In the genomic region with DNA sequence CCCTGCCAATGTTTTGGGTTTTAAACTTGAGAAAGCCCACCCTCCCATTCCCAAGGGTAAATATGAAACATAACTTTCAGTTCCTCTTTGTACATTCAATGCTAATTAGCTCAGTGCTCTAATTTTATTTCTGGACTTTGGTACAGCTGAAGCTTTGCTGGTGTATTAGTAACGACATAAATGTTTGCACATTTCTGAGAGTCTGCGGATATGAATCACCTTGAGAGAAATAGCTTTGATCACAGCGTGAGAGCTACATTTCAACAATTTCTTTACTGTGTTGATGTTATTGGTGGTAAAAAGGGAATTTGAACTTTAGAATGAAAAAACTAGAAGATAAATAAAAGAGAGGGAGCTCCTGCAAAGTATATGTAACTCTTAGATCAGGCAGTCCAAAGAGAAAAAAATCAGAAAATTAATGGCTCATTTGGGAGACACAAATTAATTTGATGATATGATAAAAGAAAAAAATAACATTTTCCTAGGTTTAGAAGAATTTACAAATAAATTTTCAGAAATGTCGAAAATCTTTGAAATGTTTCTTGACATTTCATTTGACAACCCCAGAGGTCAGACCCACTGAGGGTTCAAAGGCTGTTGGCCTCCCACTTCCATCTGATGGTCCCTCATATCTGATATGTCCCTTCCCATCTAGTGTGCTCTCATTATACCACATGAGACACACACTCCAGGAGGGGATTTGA, we compare ENCODE assay signal across 1 cellular context.
TF ChIP-seq lines count a peak whose summit lies in the region.

No MANE protein-coding gene starts in this region.

TF ChIP-seq in HepG2, 621 proteins besides CTCF, POLR2A, EP300 and RAD21 (continued from another document and continues in another):
- TF ChIP-seq, protein P1, sequence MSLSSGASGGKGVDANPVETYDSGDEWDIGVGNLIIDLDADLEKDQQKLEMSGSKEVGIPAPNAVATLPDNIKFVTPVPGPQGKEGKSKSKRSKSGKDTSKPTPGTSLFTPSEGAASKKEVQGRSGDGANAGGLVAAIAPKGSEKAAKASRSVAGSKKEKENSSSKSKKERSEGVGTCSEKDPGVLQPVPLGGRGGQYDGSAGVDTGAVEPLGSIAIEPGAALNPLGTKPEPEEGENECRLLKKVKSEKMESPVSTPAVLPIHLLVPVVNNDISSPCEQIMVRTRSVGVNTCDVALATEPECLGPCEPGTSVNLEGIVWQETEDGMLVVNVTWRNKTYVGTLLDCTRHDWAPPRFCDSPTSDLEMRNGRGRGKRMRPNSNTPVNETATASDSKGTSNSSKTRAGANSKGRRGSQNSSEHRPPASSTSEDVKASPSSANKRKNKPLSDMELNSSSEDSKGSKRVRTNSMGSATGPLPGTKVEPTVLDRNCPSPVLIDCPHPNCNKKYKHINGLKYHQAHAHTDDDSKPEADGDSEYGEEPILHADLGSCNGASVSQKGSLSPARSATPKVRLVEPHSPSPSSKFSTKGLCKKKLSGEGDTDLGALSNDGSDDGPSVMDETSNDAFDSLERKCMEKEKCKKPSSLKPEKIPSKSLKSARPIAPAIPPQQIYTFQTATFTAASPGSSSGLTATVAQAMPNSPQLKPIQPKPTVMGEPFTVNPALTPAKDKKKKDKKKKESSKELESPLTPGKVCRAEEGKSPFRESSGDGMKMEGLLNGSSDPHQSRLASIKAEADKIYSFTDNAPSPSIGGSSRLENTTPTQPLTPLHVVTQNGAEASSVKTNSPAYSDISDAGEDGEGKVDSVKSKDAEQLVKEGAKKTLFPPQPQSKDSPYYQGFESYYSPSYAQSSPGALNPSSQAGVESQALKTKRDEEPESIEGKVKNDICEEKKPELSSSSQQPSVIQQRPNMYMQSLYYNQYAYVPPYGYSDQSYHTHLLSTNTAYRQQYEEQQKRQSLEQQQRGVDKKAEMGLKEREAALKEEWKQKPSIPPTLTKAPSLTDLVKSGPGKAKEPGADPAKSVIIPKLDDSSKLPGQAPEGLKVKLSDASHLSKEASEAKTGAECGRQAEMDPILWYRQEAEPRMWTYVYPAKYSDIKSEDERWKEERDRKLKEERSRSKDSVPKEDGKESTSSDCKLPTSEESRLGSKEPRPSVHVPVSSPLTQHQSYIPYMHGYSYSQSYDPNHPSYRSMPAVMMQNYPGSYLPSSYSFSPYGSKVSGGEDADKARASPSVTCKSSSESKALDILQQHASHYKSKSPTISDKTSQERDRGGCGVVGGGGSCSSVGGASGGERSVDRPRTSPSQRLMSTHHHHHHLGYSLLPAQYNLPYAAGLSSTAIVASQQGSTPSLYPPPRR (CRISPR knock-in tag; IDR thresholded peaks at IDR 0.05; ENCODE audit: borderline replicate concordance): no peak
- TF ChIP-seq MED8 (CRISPR knock-in tag; IDR thresholded peaks at IDR 0.05; ENCODE audit: insufficient replicate concordance) (no peak), SNAI1 (CRISPR knock-in tag; IDR thresholded peaks at IDR 0.05; ENCODE audit: borderline replicate concordance) (no peak), ARNT2 (CRISPR knock-in tag; IDR thresholded peaks at IDR 0.05; ENCODE audit: low read depth) (no peak), TRIM24 (CRISPR knock-in tag; IDR thresholded peaks at IDR 0.05) (no peak), TBX3 (IDR thresholded peaks at IDR 0.05; ENCODE audit: borderline replicate concordance) (peak; percentile 70; the same call in 1 of the 2 replicates), TEAD3 (CRISPR knock-in tag; optimal IDR thresholded peaks at IDR 0.05; ENCODE audit: borderline replicate concordance) (peak; percentile 86), HOXD1 (CRISPR knock-in tag; IDR thresholded peaks at IDR 0.05) (no peak), ZNF34 (CRISPR knock-in tag; IDR thresholded peaks at IDR 0.05; ENCODE audit: borderline replicate concordance) (no peak), GZF1 (CRISPR knock-in tag; IDR thresholded peaks at IDR 0.05) (no peak), MTF1 (CRISPR knock-in tag; IDR thresholded peaks at IDR 0.05) (no peak), PCBP1 (IDR thresholded peaks at IDR 0.05; ENCODE audit: borderline replicate concordance, low read depth, low read length) (no peak), ZNF260 (CRISPR knock-in tag; IDR thresholded peaks at IDR 0.05; ENCODE audit: borderline replicate concordance, low read depth) (no peak), ZNF619 (CRISPR knock-in tag; IDR thresholded peaks at IDR 0.05) (no peak), TCF7 (IDR thresholded peaks at IDR 0.05; ENCODE audit: low read depth) (peak; percentile 84), ZNF121 (CRISPR knock-in tag; IDR thresholded peaks at IDR 0.05) (no peak), ETV6 (CRISPR knock-in tag; conservative IDR thresholded peaks at IDR 0.05) (no peak), ZNF629 (CRISPR knock-in tag; conservative IDR thresholded peaks at IDR 0.05) (no peak), ZFP41 (CRISPR knock-in tag; IDR thresholded peaks at IDR 0.05; ENCODE audit: borderline replicate concordance) (no peak), ZNF253 (CRISPR knock-in tag; IDR thresholded peaks at IDR 0.05; ENCODE audit: borderline replicate concordance) (no peak), ZNF264 (CRISPR knock-in tag; IDR thresholded peaks at IDR 0.05) (no peak), ELF1 (CRISPR knock-in tag; IDR thresholded peaks at IDR 0.05) (no peak), ZBTB7A (CRISPR knock-in tag; IDR thresholded peaks at IDR 0.05) (no peak), CHCHD3 (CRISPR knock-in tag; IDR thresholded peaks at IDR 0.05) (no peak), CC2D1A (CRISPR knock-in tag; IDR thresholded peaks at IDR 0.05) (no peak), ATM (IDR thresholded peaks at IDR 0.05; ENCODE audit: borderline replicate concordance) (no peak)
- TF ChIP-seq, protein P2, sequence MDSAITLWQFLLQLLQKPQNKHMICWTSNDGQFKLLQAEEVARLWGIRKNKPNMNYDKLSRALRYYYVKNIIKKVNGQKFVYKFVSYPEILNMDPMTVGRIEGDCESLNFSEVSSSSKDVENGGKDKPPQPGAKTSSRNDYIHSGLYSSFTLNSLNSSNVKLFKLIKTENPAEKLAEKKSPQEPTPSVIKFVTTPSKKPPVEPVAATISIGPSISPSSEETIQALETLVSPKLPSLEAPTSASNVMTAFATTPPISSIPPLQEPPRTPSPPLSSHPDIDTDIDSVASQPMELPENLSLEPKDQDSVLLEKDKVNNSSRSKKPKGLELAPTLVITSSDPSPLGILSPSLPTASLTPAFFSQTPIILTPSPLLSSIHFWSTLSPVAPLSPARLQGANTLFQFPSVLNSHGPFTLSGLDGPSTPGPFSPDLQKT (CRISPR knock-in tag; IDR thresholded peaks at IDR 0.05; ENCODE audit: borderline replicate concordance): no peak
- TF ChIP-seq, protein P3, sequence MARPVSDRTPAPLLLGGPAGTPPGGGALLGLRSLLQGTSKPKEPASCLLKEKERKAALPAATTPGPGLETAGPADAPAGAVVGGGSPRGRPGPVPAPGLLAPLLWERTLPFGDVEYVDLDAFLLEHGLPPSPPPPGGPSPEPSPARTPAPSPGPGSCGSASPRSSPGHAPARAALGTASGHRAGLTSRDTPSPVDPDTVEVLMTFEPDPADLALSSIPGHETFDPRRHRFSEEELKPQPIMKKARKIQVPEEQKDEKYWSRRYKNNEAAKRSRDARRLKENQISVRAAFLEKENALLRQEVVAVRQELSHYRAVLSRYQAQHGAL (CRISPR knock-in tag; IDR thresholded peaks at IDR 0.05; ENCODE audit: not compliant biosample characterization): no peak
- TF ChIP-seq, protein P4, sequence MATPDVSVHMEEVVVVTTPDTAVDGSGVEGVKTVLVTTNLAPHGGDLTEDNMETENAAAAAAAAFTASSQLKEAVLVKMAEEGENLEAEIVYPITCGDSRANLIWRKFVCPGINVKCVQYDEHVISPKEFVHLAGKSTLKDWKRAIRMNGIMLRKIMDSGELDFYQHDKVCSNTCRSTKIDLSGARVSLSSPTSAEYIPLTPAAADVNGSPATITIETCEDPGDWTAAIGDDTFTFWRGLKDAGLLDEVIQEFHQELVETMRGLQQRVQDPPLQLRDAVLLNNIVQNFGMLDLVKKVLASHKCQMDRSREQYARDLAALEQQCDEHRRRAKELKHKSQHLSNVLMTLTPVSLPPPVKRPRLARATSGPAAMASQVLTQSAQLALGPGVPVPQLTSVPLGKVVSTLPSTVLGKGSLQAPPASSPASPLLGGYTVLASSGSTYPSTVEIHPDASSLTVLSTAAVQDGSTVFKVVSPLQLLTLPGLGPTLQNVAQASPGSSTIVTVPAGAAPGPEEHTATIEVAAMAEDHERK (CRISPR knock-in tag; IDR thresholded peaks at IDR 0.05; ENCODE audit: low read depth): no peak
- TF ChIP-seq, protein P5, sequence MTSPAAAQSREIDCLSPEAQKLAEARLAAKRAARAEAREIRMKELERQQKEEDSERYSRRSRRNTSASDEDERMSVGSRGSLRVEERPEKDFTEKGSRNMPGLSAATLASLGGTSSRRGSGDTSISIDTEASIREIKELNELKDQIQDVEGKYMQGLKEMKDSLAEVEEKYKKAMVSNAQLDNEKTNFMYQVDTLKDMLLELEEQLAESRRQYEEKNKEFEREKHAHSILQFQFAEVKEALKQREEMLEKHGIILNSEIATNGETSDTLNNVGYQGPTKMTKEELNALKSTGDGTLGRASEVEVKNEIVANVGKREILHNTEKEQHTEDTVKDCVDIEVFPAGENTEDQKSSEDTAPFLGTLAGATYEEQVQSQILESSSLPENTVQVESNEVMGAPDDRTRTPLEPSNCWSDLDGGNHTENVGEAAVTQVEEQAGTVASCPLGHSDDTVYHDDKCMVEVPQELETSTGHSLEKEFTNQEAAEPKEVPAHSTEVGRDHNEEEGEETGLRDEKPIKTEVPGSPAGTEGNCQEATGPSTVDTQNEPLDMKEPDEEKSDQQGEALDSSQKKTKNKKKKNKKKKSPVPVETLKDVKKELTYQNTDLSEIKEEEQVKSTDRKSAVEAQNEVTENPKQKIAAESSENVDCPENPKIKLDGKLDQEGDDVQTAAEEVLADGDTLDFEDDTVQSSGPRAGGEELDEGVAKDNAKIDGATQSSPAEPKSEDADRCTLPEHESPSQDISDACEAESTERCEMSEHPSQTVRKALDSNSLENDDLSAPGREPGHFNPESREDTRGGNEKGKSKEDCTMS (CRISPR knock-in tag; conservative IDR thresholded peaks at IDR 0.05): no peak
- TF ChIP-seq, protein P6, sequence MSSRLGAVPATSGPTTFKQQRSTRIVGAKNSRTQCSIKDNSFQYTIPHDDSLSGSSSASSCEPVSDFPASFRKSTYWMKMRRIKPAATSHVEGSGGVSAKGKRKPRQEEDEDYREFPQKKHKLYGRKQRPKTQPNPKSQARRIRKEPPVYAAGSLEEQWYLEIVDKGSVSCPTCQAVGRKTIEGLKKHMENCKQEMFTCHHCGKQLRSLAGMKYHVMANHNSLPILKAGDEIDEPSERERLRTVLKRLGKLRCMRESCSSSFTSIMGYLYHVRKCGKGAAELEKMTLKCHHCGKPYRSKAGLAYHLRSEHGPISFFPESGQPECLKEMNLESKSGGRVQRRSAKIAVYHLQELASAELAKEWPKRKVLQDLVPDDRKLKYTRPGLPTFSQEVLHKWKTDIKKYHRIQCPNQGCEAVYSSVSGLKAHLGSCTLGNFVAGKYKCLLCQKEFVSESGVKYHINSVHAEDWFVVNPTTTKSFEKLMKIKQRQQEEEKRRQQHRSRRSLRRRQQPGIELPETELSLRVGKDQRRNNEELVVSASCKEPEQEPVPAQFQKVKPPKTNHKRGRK (CRISPR knock-in tag; IDR thresholded peaks at IDR 0.05): no peak
- TF ChIP-seq, protein P7, sequence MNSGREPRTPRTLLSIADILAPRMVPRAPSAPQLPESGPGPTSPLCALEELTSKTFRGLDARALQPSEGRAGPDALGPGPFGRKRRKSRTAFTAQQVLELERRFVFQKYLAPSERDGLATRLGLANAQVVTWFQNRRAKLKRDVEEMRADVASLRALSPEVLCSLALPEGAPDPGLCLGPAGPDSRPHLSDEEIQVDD (CRISPR knock-in tag; IDR thresholded peaks at IDR 0.05; ENCODE audit: borderline replicate concordance): no peak
- TF ChIP-seq, protein P8, sequence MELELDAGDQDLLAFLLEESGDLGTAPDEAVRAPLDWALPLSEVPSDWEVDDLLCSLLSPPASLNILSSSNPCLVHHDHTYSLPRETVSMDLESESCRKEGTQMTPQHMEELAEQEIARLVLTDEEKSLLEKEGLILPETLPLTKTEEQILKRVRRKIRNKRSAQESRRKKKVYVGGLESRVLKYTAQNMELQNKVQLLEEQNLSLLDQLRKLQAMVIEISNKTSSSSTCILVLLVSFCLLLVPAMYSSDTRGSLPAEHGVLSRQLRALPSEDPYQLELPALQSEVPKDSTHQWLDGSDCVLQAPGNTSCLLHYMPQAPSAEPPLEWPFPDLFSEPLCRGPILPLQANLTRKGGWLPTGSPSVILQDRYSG (CRISPR knock-in tag; IDR thresholded peaks at IDR 0.05): no peak
- TF ChIP-seq, protein P9, sequence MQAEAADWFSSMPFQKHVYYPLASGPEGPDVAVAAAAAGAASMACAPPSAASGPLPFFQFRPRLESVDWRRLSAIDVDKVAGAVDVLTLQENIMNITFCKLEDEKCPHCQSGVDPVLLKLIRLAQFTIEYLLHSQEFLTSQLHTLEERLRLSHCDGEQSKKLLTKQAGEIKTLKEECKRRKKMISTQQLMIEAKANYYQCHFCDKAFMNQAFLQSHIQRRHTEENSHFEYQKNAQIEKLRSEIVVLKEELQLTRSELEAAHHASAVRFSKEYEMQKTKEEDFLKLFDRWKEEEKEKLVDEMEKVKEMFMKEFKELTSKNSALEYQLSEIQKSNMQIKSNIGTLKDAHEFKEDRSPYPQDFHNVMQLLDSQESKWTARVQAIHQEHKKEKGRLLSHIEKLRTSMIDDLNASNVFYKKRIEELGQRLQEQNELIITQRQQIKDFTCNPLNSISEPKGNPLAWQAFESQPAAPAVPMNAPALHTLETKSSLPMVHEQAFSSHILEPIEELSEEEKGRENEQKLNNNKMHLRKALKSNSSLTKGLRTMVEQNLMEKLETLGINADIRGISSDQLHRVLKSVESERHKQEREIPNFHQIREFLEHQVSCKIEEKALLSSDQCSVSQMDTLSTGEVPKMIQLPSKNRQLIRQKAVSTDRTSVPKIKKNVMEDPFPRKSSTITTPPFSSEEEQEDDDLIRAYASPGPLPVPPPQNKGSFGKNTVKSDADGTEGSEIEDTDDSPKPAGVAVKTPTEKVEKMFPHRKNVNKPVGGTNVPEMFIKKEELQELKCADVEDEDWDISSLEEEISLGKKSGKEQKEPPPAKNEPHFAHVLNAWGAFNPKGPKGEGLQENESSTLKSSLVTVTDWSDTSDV (CRISPR knock-in tag; IDR thresholded peaks at IDR 0.05): no peak
- TF ChIP-seq, protein P10, sequence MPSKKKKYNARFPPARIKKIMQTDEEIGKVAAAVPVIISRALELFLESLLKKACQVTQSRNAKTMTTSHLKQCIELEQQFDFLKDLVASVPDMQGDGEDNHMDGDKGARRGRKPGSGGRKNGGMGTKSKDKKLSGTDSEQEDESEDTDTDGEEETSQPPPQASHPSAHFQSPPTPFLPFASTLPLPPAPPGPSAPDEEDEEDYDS (CRISPR knock-in tag; IDR thresholded peaks at IDR 0.05): no peak
- TF ChIP-seq, protein P11, sequence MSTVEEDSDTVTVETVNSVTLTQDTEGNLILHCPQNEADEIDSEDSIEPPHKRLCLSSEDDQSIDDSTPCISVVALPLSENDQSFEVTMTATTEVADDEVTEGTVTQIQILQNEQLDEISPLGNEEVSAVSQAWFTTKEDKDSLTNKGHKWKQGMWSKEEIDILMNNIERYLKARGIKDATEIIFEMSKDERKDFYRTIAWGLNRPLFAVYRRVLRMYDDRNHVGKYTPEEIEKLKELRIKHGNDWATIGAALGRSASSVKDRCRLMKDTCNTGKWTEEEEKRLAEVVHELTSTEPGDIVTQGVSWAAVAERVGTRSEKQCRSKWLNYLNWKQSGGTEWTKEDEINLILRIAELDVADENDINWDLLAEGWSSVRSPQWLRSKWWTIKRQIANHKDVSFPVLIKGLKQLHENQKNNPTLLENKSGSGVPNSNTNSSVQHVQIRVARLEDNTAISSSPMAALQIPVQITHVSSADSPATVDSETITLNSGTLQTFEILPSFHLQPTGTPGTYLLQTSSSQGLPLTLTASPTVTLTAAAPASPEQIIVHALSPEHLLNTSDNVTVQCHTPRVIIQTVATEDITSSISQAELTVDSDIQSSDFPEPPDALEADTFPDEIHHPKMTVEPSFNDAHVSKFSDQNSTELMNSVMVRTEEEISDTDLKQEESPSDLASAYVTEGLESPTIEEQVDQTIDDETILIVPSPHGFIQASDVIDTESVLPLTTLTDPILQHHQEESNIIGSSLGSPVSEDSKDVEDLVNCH (CRISPR knock-in tag; IDR thresholded peaks at IDR 0.05): no peak
